ENCODE assay signal across 10 cellular contexts in the genomic region with DNA sequence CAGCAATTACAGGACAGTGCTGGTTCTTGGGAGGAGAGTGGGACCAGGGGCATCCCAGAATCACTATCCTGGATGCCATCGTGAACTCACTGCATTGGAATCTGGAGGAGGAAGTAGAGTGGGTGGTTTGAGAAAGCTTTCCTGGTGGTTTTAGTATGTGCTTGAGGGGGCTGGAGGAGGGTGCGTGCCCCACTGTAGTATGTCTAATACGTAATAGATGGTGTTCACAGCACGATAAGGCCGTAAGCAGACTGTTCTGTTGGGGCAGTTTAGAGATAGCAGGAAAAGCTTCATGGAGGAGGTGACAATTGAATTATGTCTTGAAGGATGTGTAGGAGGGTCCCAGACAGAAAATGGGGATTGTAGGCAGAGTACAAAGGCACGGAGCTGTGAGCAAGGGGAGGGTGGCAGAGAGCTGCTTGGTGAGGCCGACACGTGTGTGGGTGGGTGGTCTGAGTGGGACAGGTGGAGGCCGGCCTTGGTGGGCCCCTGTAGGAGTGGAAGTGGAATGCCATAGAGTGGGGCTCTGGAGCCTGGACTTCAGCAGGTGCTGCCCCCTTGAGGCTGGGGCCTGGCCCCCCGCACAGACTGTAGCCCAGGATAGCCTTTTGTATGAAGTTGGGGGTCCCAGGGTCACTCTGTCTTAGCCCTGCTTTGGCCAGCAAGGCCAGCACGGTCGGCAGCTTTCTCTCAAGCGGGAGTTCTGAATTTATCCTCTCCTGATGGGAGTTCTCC. TPM values are rescaled to one million over a fixed set of nuclear protein-coding genes. Genes with fewer than 3 reads are reported as not detected.
DNase-seq lines count a peak whose midpoint lies in the region; ATAC-seq and TF ChIP-seq lines count a peak whose summit lies in the region.
"Had no signal": no experiment of that assay in that cellular context is flagged by ENCODE, and none has a peak within 500 bp of the region (broad histone marks: within the 10 kb centered on the region; RNA-seq: fewer than 3 reads in every experiment).

No MANE protein-coding gene starts in this region.

- TF ChIP-seq CTCF in A673 (conservative IDR thresholded peaks at IDR 0.05; ENCODE audit: low read depth, low read length), result peak; percentile 58
- TF ChIP-seq CTCF in GM13977 (IDR thresholded peaks at IDR 0.05; ENCODE audit: extremely low read depth, insufficient read depth, missing control alignments), result peak; percentile 52
- TF ChIP-seq CTCF in kidney epithelial cell (IDR thresholded peaks at IDR 0.05; ENCODE audit: insufficient read depth, low read length, poor library complexity, severe bottlenecking), result peak; percentile 46

- POLR2A ChIA-PET in A673 (lab: Charles Lee; ENCODE audit: low non-redundant PET), result no interaction called here

- peaks cover 69% of the 10 kb centered on the region for H3K4me1 Mint-ChIP-seq in activated naive CD8-positive, alpha-beta T cell treated with anti-CD3 and anti-CD28 coated beads, Interleukin-2, amount 50 U/mL, for 24 hours

- H3K4me3 ChIP-seq in A673 (ENCODE audit: low read depth, low read length, poor library complexity, severe bottlenecking), result no peak overlapping the region
- no peak overlapping the region for H3K4me3 ChIP-seq in kidney epithelial cell (ENCODE audit: low read depth, low read length)
- H3K4me3 ChIP-seq: pancreas had no signal

- no peaks in the 10 kb centered on the region for H3K4me1 ChIP-seq in A673 (ENCODE audit: insufficient read depth, low read length, poor library complexity, severe bottlenecking)

- H3K36me3 ChIP-seq in A673 (ENCODE audit: insufficient read depth, low read length, poor library complexity, severe bottlenecking) (no peaks in the 10 kb centered on the region), kidney epithelial cell (ENCODE audit: control insufficient read depth, insufficient read depth, low read length) (no peaks in the 10 kb centered on the region)
- H3K36me3 ChIP-seq: pancreas had no signal

- H3K27me3 ChIP-seq in A673 (replicated peaks; ENCODE audit: insufficient read depth, low read depth, low read length, poor library complexity), result no peaks in the 10 kb centered on the region
- no peaks in the 10 kb centered on the region for H3K27me3 ChIP-seq in kidney epithelial cell (ENCODE audit: control insufficient read depth, insufficient read depth, low read length)
- H3K27me3 ChIP-seq: pancreas had no signal

- H3K27me3 Mint-ChIP-seq in activated naive CD8-positive, alpha-beta T cell treated with anti-CD3 and anti-CD28 coated beads, Interleukin-2, amount 50 U/mL, for 24 hours, result peaks cover 8% of the 10 kb centered on the region

- in situ Hi-C loops in GM13977 (cut with MboI; ENCODE audit: low pct_unique_long_range_greater_than_20kb, low sequenced_read_pairs, unreplicated experiment), result no loop called here

- no peaks in the 10 kb centered on the region for H3K9me3 ChIP-seq in A673 (ENCODE audit: low read depth, low read length, poor library complexity, severe bottlenecking)
- H3K9me3 ChIP-seq: pancreas had no signal

- H3K27ac ChIP-seq in A673 (ENCODE audit: low read depth, low read length, poor library complexity, severe bottlenecking), result no peak overlapping the region

- H3K9me3 Mint-ChIP-seq in activated naive CD8-positive, alpha-beta T cell treated with anti-CD3 and anti-CD28 coated beads, Interleukin-2, amount 50 U/mL, for 24 hours, result no peaks in the 10 kb centered on the region

- DNase-seq in A673 (ENCODE audit: low spot score) (peak; percentile 71), GM13977 (ENCODE audit: low spot score) (no peak), kidney epithelial cell (ENCODE audit: low read depth) (peak; percentile 55), activated gamma-delta T cell (lab: John Stamatoyannopoulos, UW) (no peak)
- DNase-seq in activated naive CD8-positive, alpha-beta T cell treated with anti-CD3 and anti-CD28 coated beads, Interleukin-2, amount 50 U/mL, for 24 hours, result peak; percentile 33
- DNase-seq: NCI-H1436 treated with DMSO at 0.1 percent for 48 hours, pancreas had no signal

- no peak for ATAC-seq in activated naive CD8-positive, alpha-beta T cell treated with anti-CD3 and anti-CD28 coated beads, Interleukin-2, amount 50 U/mL, for 24 hours
- ATAC-seq in HG02623 (IDR thresholded peaks at IDR 0.05; ENCODE audit: unreplicated experiment) (no peak), HG02885 (IDR thresholded peaks at IDR 0.05; ENCODE audit: poor library complexity, unreplicated experiment) (no peak), HG03378 (IDR thresholded peaks at IDR 0.05; ENCODE audit: unreplicated experiment) (no peak)

- intact Hi-C loops in A673 (cut with micrococcal nuclease; ENCODE audit: unreplicated experiment), result no loop called here

- H3K27ac Mint-ChIP-seq in activated naive CD8-positive, alpha-beta T cell treated with anti-CD3 and anti-CD28 coated beads, Interleukin-2, amount 50 U/mL, for 24 hours, result no peak overlapping the region

- CTCF ChIA-PET in A673 (lab: Charles Lee), result interaction anchor here (0.5 to 0.7 kb wide), 2 partner anchors 37 to 807 kb away, joined by 3 to 9 read pairs; no protein-coding TSS in a partner anchor

- BruUV-seq in A673 (replicated peaks; lab: Mats Ljungman, UMichigan), result no TSS peak

- H3K4me3 Mint-ChIP-seq in activated naive CD8-positive, alpha-beta T cell treated with anti-CD3 and anti-CD28 coated beads, Interleukin-2, amount 50 U/mL, for 24 hours, result no peak overlapping the region

- peaks cover 7% of the 10 kb centered on the region for H3K36me3 Mint-ChIP-seq in activated naive CD8-positive, alpha-beta T cell treated with anti-CD3 and anti-CD28 coated beads, Interleukin-2, amount 50 U/mL, for 24 hours (ENCODE audit: low read depth)

RNA-seq across cellular contexts. Expression of gene IL6R, which starts 37.0 kb away (rescaled TPM):
- total RNA-seq in A673 (2021) (1.6 and 1.9 TPM in 2 replicates), kidney epithelial cell (9.6 and 11.7 TPM in 2 replicates)

RNA-seq across cellular contexts. Expression of gene TDRD10, which starts 59.8 kb away (rescaled TPM):
- not detected in 2 replicates for total RNA-seq in A673 (2021)
- not detected in 2 replicates for total RNA-seq in kidney epithelial cell

Comparison
In these comparisons a context has a peak if more than half of its experiments do, and no peak if none do; other contexts are left out.
1. DNase-seq: peak in A673 (single experiment), activated naive CD8-positive, alpha-beta T cell treated with anti-CD3 and anti-CD28 coated beads, Interleukin-2, amount 50 U/mL, for 24 hours (single experiment) and kidney epithelial cell (single experiment); none in GM13977 (single experiment) and activated gamma-delta T cell (single experiment).
2. Peak in every context shown above with its lines, with median percentiles within 50 percentile points of each other: CTCF ChIP-seq.